In genomic region chr2:127633556-127634065, GRCh38 we compare ENCODE assay signal across 1 cellular context.
TF ChIP-seq lines count a peak whose summit lies in the region.

No MANE protein-coding gene starts in this region.

TF ChIP-seq in H1, 55 proteins besides CTCF, POLR2A, EP300 and RAD21:
- TF ChIP-seq SP2 (IDR thresholded peaks at IDR 0.05; ENCODE audit: low read length) (no peak), JUND (IDR thresholded peaks at IDR 0.05; ENCODE audit: low read length) (no peak), TEAD4 (IDR thresholded peaks at IDR 0.05; ENCODE audit: low read depth, low read length) (no peak), SAP30 (IDR thresholded peaks at IDR 0.05; ENCODE audit: insufficient read depth, insufficient replicate concordance, low read length) (no peak), RFX5 (IDR thresholded peaks at IDR 0.05; ENCODE audit: borderline replicate concordance, low read depth, low read length) (no peak), GABPA (IDR thresholded peaks at IDR 0.05; ENCODE audit: borderline replicate concordance, insufficient read depth, low read length) (no peak), HDAC2 (IDR thresholded peaks at IDR 0.05; ENCODE audit: borderline replicate concordance in 1 of 2, low read depth in 2 of 2, low read length in 2 of 2) (no peak), CBX5 (IDR thresholded peaks at IDR 0.05; ENCODE audit: low read depth, low read length) (no peak), TAF7 (optimal IDR thresholded peaks at IDR 0.05; ENCODE audit: borderline replicate concordance, low read depth, low read length) (no peak), SIRT6 (IDR thresholded peaks at IDR 0.05; ENCODE audit: low read length) (no peak), BACH1 (IDR thresholded peaks at IDR 0.05; ENCODE audit: low read length) (no peak)
